ENCODE assay signal across 1 cellular context in the genomic region with DNA sequence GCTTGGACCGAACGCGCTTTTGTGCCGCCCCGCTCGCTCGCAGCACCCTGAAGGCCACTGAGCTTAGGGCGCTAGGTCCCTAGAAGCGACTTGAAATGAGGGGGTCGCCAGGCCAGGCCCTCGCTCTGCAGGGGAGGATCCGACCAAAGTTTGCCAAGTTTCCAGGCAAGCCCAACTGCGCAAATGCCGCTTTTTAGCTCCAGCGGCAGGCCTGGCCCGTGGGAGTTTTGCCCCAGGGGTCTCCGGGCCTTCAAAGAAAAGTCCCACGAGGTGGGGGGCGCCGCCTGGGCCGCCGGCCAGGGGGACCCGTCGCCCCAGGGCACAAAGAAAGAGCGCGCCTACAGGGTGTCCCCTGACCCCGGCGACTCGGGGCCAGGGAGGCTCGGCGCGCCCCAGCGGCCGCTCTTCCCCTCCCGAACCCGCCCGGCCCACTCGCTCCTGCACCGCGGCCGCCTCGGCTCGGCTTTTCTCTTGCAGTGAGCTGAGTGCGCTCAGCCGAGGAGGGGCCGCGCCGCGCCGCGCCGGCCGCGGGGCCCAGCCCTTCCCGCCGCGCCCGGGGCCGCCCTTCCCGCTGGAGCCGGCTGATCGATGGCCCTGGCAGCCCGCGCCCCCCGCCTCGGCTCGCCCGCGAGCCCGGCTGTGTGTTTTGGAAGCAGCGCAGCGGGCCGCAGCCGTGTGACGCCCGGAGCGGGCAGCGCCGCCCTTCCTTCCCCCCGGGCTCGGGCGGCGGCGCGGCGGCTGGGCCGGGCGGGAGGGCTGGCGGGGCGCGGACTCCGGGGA.
TF ChIP-seq lines count a peak whose summit lies in the region.

No MANE protein-coding gene starts in this region.

TF ChIP-seq in HepG2, 621 proteins besides CTCF, POLR2A, EP300 and RAD21 (continued from another document):
- TF ChIP-seq HMGXB3 (CRISPR knock-in tag; IDR thresholded peaks at IDR 0.05; ENCODE audit: borderline replicate concordance): 0 out of 2 replicates have a peak, but pooled peaks have one; percentile 10
- TF ChIP-seq, protein P1, sequence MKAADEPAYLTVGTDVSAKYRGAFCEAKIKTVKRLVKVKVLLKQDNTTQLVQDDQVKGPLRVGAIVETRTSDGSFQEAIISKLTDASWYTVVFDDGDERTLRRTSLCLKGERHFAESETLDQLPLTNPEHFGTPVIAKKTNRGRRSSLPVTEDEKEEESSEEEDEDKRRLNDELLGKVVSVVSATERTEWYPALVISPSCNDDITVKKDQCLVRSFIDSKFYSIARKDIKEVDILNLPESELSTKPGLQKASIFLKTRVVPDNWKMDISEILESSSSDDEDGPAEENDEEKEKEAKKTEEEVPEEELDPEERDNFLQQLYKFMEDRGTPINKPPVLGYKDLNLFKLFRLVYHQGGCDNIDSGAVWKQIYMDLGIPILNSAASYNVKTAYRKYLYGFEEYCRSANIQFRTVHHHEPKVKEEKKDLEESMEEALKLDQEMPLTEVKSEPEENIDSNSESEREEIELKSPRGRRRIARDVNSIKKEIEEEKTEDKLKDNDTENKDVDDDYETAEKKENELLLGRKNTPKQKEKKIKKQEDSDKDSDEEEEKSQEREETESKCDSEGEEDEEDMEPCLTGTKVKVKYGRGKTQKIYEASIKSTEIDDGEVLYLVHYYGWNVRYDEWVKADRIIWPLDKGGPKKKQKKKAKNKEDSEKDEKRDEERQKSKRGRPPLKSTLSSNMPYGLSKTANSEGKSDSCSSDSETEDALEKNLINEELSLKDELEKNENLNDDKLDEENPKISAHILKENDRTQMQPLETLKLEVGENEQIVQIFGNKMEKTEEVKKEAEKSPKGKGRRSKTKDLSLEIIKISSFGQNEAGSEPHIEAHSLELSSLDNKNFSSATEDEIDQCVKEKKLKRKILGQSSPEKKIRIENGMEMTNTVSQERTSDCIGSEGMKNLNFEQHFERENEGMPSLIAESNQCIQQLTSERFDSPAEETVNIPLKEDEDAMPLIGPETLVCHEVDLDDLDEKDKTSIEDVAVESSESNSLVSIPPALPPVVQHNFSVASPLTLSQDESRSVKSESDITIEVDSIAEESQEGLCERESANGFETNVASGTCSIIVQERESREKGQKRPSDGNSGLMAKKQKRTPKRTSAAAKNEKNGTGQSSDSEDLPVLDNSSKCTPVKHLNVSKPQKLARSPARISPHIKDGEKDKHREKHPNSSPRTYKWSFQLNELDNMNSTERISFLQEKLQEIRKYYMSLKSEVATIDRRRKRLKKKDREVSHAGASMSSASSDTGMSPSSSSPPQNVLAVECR (CRISPR knock-in tag; IDR thresholded peaks at IDR 0.05; ENCODE audit: borderline replicate concordance): 0 out of 2 replicates have a peak, but pooled peaks have one; percentile 30
- peak; percentile 57; the same call in 1 of the 2 replicates for TF ChIP-seq ATF7-NPFF (CRISPR knock-in tag; IDR thresholded peaks at IDR 0.05; ENCODE audit: low read depth)
- no peak for TF ChIP-seq SP2 (CRISPR knock-in tag; IDR thresholded peaks at IDR 0.05)
- no peak for TF ChIP-seq MAFG (CRISPR knock-in tag; IDR thresholded peaks at IDR 0.05)
- TF ChIP-seq ZNF703 (CRISPR knock-in tag; IDR thresholded peaks at IDR 0.05; ENCODE audit: borderline replicate concordance): no peak
- no peak for TF ChIP-seq MTF1 (CRISPR knock-in tag; IDR thresholded peaks at IDR 0.05)
- TF ChIP-seq TBX2 (CRISPR knock-in tag; IDR thresholded peaks at IDR 0.05; ENCODE audit: borderline replicate concordance): peak; percentile 36; the same call in 1 of the 2 replicates
- TF ChIP-seq ZUFSP (CRISPR knock-in tag; IDR thresholded peaks at IDR 0.05; ENCODE audit: borderline replicate concordance): no peak
- no peak for TF ChIP-seq ZNF75D (CRISPR knock-in tag; IDR thresholded peaks at IDR 0.05; ENCODE audit: borderline replicate concordance)
- no peak for TF ChIP-seq ZNF570 (CRISPR knock-in tag; IDR thresholded peaks at IDR 0.05; ENCODE audit: borderline replicate concordance)
- no peak for TF ChIP-seq GTF2F1 (IDR thresholded peaks at IDR 0.05; ENCODE audit: low read length)
- peak; percentile 34; the same call in 1 of the 2 replicates for TF ChIP-seq KDM5B (CRISPR knock-in tag; IDR thresholded peaks at IDR 0.05; ENCODE audit: borderline replicate concordance)
- no peak for TF ChIP-seq SATB2 (CRISPR knock-in tag; IDR thresholded peaks at IDR 0.05)
- TF ChIP-seq ATF6 (CRISPR knock-in tag; conservative IDR thresholded peaks at IDR 0.05): no peak
- TF ChIP-seq, protein P2, sequence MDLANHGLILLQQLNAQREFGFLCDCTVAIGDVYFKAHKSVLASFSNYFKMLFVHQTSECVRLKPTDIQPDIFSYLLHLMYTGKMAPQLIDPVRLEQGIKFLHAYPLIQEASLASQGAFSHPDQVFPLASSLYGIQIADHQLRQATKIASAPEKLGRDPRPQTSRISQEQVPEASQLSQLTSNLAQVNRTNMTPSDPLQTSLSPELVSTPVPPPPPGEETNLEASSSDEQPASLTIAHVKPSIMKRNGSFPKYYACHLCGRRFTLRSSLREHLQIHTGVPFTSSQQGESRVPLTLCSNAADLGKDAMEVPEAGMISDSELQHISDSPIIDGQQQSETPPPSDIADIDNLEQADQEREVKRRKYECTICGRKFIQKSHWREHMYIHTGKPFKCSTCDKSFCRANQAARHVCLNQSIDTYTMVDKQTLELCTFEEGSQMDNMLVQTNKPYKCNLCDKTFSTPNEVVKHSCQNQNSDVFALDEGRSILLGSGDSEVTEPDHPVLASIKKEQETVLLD (CRISPR knock-in tag; IDR thresholded peaks at IDR 0.05; ENCODE audit: low read depth): 0 out of 2 replicates have a peak, but pooled peaks have one; percentile 14
- TF ChIP-seq ZNF331 (CRISPR knock-in tag; IDR thresholded peaks at IDR 0.05): 0 out of 2 replicates have a peak, but pooled peaks have one; percentile 1
- no peak for TF ChIP-seq ESRRA (CRISPR knock-in tag; IDR thresholded peaks at IDR 0.05; ENCODE audit: low read depth)
- TF ChIP-seq ZNF747 (CRISPR knock-in tag; IDR thresholded peaks at IDR 0.05; ENCODE audit: borderline replicate concordance): no peak
- TF ChIP-seq ZSCAN20 (CRISPR knock-in tag; IDR thresholded peaks at IDR 0.05; ENCODE audit: borderline replicate concordance): no peak
- TF ChIP-seq ZNF431 (CRISPR knock-in tag; IDR thresholded peaks at IDR 0.05; ENCODE audit: borderline replicate concordance, low read depth): no peak
- 0 out of 2 replicates have a peak, but pooled peaks have one; percentile 38 for TF ChIP-seq SIN3A (IDR thresholded peaks at IDR 0.05; ENCODE audit: borderline replicate concordance, low read depth, low read length)
- no peak; the same call in 1 of the 2 replicates for TF ChIP-seq PRMT3 (CRISPR knock-in tag; IDR thresholded peaks at IDR 0.05; ENCODE audit: borderline replicate concordance, low read depth)
- no peak for TF ChIP-seq ZMYM4 (CRISPR knock-in tag; IDR thresholded peaks at IDR 0.05)
- TF ChIP-seq ZNF652 (CRISPR knock-in tag; IDR thresholded peaks at IDR 0.05; ENCODE audit: borderline replicate concordance, low read depth): no peak
TF ChIP-seq in HepG2: peak in this region for 63.
